8 cellular contexts compared by ENCODE assay signal in the genomic region with DNA sequence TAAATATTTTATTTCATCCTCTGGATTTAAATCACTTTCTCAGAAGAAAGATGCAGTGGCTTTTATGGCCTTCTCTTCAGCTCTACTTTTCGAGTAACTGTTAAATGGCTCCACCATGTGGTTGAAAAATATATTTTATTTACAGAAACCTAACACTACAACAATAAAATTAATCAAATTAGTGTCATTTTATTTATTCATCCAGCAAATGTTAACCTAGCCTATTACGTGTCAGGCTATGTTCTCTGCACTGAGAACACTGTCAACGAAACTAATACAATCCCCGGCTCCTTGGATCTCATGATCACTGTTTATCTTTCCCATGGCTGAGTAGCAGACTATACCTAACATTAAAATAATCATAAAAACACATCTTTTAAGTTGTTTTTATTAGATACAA.
DNase-seq lines count a peak whose midpoint lies in the region; ATAC-seq and TF ChIP-seq lines count a peak whose summit lies in the region.

No MANE protein-coding gene starts in this region.

- no peaks in the 10 kb centered on the region for H3K27me3 ChIP-seq in heart left ventricle
- H3K27me3 ChIP-seq in CD8-positive, alpha-beta T cell (ENCODE audit: insufficient read depth, low read length) = no peaks in the 10 kb centered on the region
- no peaks in the 10 kb centered on the region for H3K27me3 ChIP-seq in brain microvascular endothelial cell (replicated peaks)

- WGBS in heart left ventricle, 4 donors = 24 to 31% (median 28%) methylated on average over 4 of the region's 4 CpGs

- ATAC-seq in heart left ventricle (no peak), Right ventricle myocardium inferior (no peak)
- no peak for ATAC-seq in CD8-positive, alpha-beta T cell

- H3K27ac ChIP-seq in heart left ventricle = no peak overlapping the region
- no peak overlapping the region for H3K27ac ChIP-seq in RWPE1
- no peak overlapping the region for H3K27ac ChIP-seq in CD8-positive, alpha-beta T cell (ENCODE audit: low read depth, low read length)
- H3K27ac ChIP-seq in brain microvascular endothelial cell = no peak overlapping the region

- TF ChIP-seq CTCF in heart left ventricle (IDR thresholded peaks at IDR 0.05) (peak; percentile 21 to 59 (median 50)), RWPE1 (conservative IDR thresholded peaks at IDR 0.05; ENCODE audit: low read depth) (peak; percentile 52; the same call in 1 of the 2 replicates), brain microvascular endothelial cell (IDR thresholded peaks at IDR 0.05; ENCODE audit: low read depth, low read length, missing control alignments) (no peak)
- no peak for TF ChIP-seq CTCF in CD8-positive, alpha-beta T cell (IDR thresholded peaks at IDR 0.05)

- H3K4me3 Mint-ChIP-seq in CD8-positive, alpha-beta T cell = no peak overlapping the region

- intact Hi-C loops in heart left ventricle (cut with DNase I) = loop anchor here (1.0 to 5.0 kb wide), 7 partner anchors 164 to 350 kb away; no protein-coding TSS in a partner anchor
- intact Hi-C loops in Right ventricle myocardium inferior (cut with DNase I) = loop anchor here (1.0 to 2.0 kb wide), 3 partner anchors 167 to 350 kb away; no protein-coding TSS in a partner anchor
- intact Hi-C loops in CD8-positive, alpha-beta T cell (cut with DNase I, micrococcal nuclease) = no loop called here

- H3K4me1 Mint-ChIP-seq in CD8-positive, alpha-beta T cell (ENCODE audit: low read depth) = no peaks in the 10 kb centered on the region

- no peaks in the 10 kb centered on the region for H3K4me1 ChIP-seq in heart left ventricle
- H3K4me1 ChIP-seq in CD8-positive, alpha-beta T cell (ENCODE audit: insufficient read depth, low read length) = no peaks in the 10 kb centered on the region

- no peak for TF ChIP-seq POLR2A in heart left ventricle (IDR thresholded peaks at IDR 0.05)

- DNase-seq in heart left ventricle = no peak
- DNase-seq in Right ventricle myocardium inferior (ENCODE audit: missing footprints) = no peak
- DNase-seq in HT1080 (ENCODE audit: low read depth) = peak; percentile 49
- DNase-seq in RWPE1 (ENCODE audit: low spot score) = peak; percentile 19
- DNase-seq in germinal center (ENCODE audit: low spot score) = peak; percentile 10
- DNase-seq in CD8-positive, alpha-beta T cell = no peak
- DNase-seq in brain microvascular endothelial cell = no peak
- DNase-seq in T-helper 9 cell = no peak

- in situ Hi-C loops in brain microvascular endothelial cell (cut with HindIII; ENCODE audit: low pct_ligation_motif_present, low sequenced_read_pairs) = no loop called here

- H3K4me3 ChIP-seq in heart left ventricle (no peak overlapping the region), brain microvascular endothelial cell (ENCODE audit: low read depth, low read length) (no peak overlapping the region)
- no peak overlapping the region for H3K4me3 ChIP-seq in CD8-positive, alpha-beta T cell (ENCODE audit: low read depth, low read length)

- no peaks in the 10 kb centered on the region for H3K36me3 Mint-ChIP-seq in CD8-positive, alpha-beta T cell

- peaks cover 2% of the 10 kb centered on the region for H3K9me3 Mint-ChIP-seq in CD8-positive, alpha-beta T cell

- no peaks in the 10 kb centered on the region for H3K9me3 ChIP-seq in heart left ventricle
- no peaks in the 10 kb centered on the region for H3K9me3 ChIP-seq in CD8-positive, alpha-beta T cell (ENCODE audit: low read length)

- H3K27me3 Mint-ChIP-seq in CD8-positive, alpha-beta T cell (ENCODE audit: low read depth) = peaks cover 3% of the 10 kb centered on the region

- POLR2A ChIA-PET in RWPE1 (lab: Yijun Ruan, JAX; ENCODE audit: low non-redundant PET) = interaction anchor here (0.6 kb wide), 1 partner anchor 227 kb away, joined by 3 read pairs; no protein-coding TSS in a partner anchor
- POLR2A ChIA-PET in CD8-positive, alpha-beta T cell (lab: Charles Lee) = no interaction called here

- H3K27ac Mint-ChIP-seq in CD8-positive, alpha-beta T cell = no peak overlapping the region

- no peaks in the 10 kb centered on the region for H3K36me3 ChIP-seq in heart left ventricle
- no peaks in the 10 kb centered on the region for H3K36me3 ChIP-seq in CD8-positive, alpha-beta T cell (ENCODE audit: insufficient read depth, low read length)
- H3K36me3 ChIP-seq in brain microvascular endothelial cell (replicated peaks) = no peaks in the 10 kb centered on the region

- CTCF ChIA-PET in RWPE1 (lab: Yijun Ruan, JAX) = interaction anchor here (0.5 to 2.0 kb wide), 10 partner anchors 9 to 456 kb away, joined by 3 to 19 read pairs (median 4); no protein-coding TSS in a partner anchor
- CTCF ChIA-PET in CD8-positive, alpha-beta T cell (lab: Charles Lee) = no interaction called here

Comparison
In these comparisons a context has a peak if more than half of its experiments do, and no peak if none do; other contexts are left out.
1. DNase-seq: peak in HT1080 (single experiment), RWPE1 (single experiment) and germinal center (single experiment); none in heart left ventricle (0 of 5), Right ventricle myocardium inferior (single experiment), CD8-positive, alpha-beta T cell (0 of 7), brain microvascular endothelial cell (single experiment) and T-helper 9 cell (single experiment).
2. CTCF ChIP-seq: peak in heart left ventricle (12 of 12) and RWPE1 (single experiment); none in CD8-positive, alpha-beta T cell (single experiment) and brain microvascular endothelial cell (single experiment).
3. intact Hi-C loops: an anchor here in heart left ventricle (1.0 to 5.0 kb wide) and Right ventricle myocardium inferior (1.0 to 2.0 kb wide); none called in CD8-positive, alpha-beta T cell.